Comparison of ENCODE assay signal across 14 cellular contexts in the genomic region with DNA sequence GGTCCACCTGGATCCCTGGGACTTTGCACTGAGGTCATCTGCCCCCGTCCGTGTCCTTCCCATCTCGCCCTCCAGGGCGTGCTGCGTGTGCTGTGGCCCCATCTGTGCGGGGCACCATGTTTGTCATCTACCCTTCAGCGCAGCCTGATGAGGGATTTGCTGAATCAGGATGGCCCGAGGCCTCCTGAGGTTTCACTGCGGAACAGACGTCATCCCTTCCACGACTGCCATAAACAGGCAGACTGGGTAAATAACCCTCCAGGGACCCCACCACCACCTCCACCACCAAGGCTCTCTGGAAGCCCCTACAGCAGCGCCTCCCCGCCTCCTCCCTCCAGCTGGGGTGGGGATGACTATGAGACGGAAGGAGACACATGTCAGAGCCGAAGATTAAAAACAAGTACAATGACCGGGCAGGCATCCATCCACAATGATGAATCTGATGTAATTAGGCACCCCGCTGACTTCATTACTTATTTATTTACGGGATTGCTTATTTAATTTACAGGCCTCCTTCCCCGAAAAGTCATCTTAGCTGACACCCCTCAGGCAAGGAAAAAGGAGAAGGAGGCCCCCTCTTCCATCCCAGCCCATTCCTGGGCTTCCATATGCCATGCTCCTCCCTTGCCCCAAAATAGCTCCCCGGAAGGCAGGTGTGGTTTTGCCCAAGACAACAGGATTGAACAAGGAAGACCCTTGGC. TPM values are rescaled to one million over a fixed set of nuclear protein-coding genes. Genes with fewer than 3 reads are reported as not detected.
DNase-seq lines count a peak whose midpoint lies in the region; ATAC-seq, FAIRE-seq and TF ChIP-seq lines count a peak whose summit lies in the region.
"Had no signal": no experiment of that assay in that cellular context is flagged by ENCODE, and none has a peak within 500 bp of the region (broad histone marks: within the 10 kb centered on the region; RNA-seq: fewer than 3 reads in every experiment).

No MANE protein-coding gene starts in this region.

- no peak overlapping the region for H3K9ac ChIP-seq in IMR-90 (ENCODE audit: low read depth, low read length)
- H3K9ac ChIP-seq in astrocyte (ENCODE audit: low read length), result peak overlapping the region; percentile 25
- H3K9ac ChIP-seq in keratinocyte (ENCODE audit: control insufficient read depth, extremely low read depth, insufficient read depth, low read length), result peak overlapping the region; percentile 44

- H2BK20ac ChIP-seq in IMR-90 (ENCODE audit: low read depth, low read length), result no peak overlapping the region

- H3K23ac ChIP-seq in IMR-90 (ENCODE audit: low read depth, low read length), result no peak overlapping the region

- H3K9me3 ChIP-seq in A673 (ENCODE audit: low read depth, low read length, poor library complexity, severe bottlenecking) (peaks cover 5% of the 10 kb centered on the region), IMR-90 (ENCODE audit: control insufficient read depth, insufficient read depth, low read length) (no peaks in the 10 kb centered on the region), astrocyte (ENCODE audit: insufficient read depth, low read depth, low read length) (no peaks in the 10 kb centered on the region), keratinocyte (ENCODE audit: control insufficient read depth, low read depth, low read length) (no peaks in the 10 kb centered on the region)

- H3K9me1 ChIP-seq in IMR-90 (ENCODE audit: insufficient read depth, low read length), result peaks cover 28% of the 10 kb centered on the region
- H3K9me1 ChIP-seq in keratinocyte (ENCODE audit: control insufficient read depth, extremely low read depth, insufficient read depth, low read length), result peaks cover 8% of the 10 kb centered on the region

- peaks cover 56% of the 10 kb centered on the region for H3K4me1 ChIP-seq in A673 (ENCODE audit: insufficient read depth, low read length, poor library complexity, severe bottlenecking)
- peaks cover 10% of the 10 kb centered on the region for H3K4me1 ChIP-seq in IMR-90 (ENCODE audit: control insufficient read depth, insufficient read depth, low read length)
- peaks cover 32% of the 10 kb centered on the region for H3K4me1 ChIP-seq in astrocyte (ENCODE audit: insufficient read depth, low read length)
- H3K4me1 ChIP-seq in keratinocyte (ENCODE audit: control insufficient read depth, extremely low read depth, insufficient read depth, low read length), result peaks cover 50% of the 10 kb centered on the region

- CTCF ChIA-PET in A673 (lab: Charles Lee) (interaction anchor here (0.6 kb wide), 1 partner anchor 193 kb away, joined by 3 read pairs; no protein-coding TSS in a partner anchor), IMR-90 (lab: Yijun Ruan, JAX) (no interaction called here)

- H2AFZ ChIP-seq in IMR-90 (replicated peaks; ENCODE audit: low read length, poor library complexity), result no peak overlapping the region
- no peak overlapping the region for H2AFZ ChIP-seq in astrocyte (ENCODE audit: low read depth, low read length)
- H2AFZ ChIP-seq in keratinocyte (ENCODE audit: control insufficient read depth, low read length), result no peak overlapping the region

- WGBS in IMR-90 (ENCODE audit: extremely low coverage in 2 of 2, insufficient read length in 1 of 2), 2 experiments, result 84% methylated on average over 7 of the region's 20 CpGs; no CpG with 5 or more reads in 1 of the 2 experiments

- no peak overlapping the region for H3K4me2 ChIP-seq in IMR-90 (ENCODE audit: low read depth, low read length)
- H3K4me2 ChIP-seq in astrocyte (ENCODE audit: low read length), result peak overlapping the region; percentile 31
- peak overlapping the region; percentile 50 for H3K4me2 ChIP-seq in keratinocyte (ENCODE audit: control insufficient read depth, extremely low read depth, insufficient read depth, low read depth, low read length)

- POLR2A ChIA-PET in A673 (lab: Charles Lee; ENCODE audit: low non-redundant PET) (no interaction called here), IMR-90 (lab: Charles Lee; ENCODE audit: unreplicated experiment) (no interaction called here)

- H2BK120ac ChIP-seq in IMR-90 (ENCODE audit: low read depth, low read length), result no peak overlapping the region

- 0 out of 2 replicates have a peak, but pooled peaks have one; percentile 24 for TF ChIP-seq CTCF in A673 (conservative IDR thresholded peaks at IDR 0.05; ENCODE audit: low read depth, low read length)
- no peak for TF ChIP-seq CTCF in IMR-90 (conservative IDR thresholded peaks at IDR 0.05; ENCODE audit: low read depth, low read length)
- TF ChIP-seq CTCF in astrocyte (IDR thresholded peaks at IDR 0.05; ENCODE audit: insufficient read depth, low read depth, low read length), result peak; percentile 11
- TF ChIP-seq CTCF in keratinocyte (optimal IDR thresholded peaks at IDR 0.05 in 1 of 3, IDR thresholded peaks at IDR 0.05 in 1 of 3, conservative IDR thresholded peaks at IDR 0.05 in 1 of 3; ENCODE audit: extremely low read depth in 1 of 3, insufficient read depth in 2 of 3, low read length in 3 of 3), result no peak

- intact Hi-C loops in A673 (cut with micrococcal nuclease; ENCODE audit: unreplicated experiment) (loop anchor here (5.0 kb wide), 1 partner anchor 39 kb away; the partner anchor contains the start of gene NCOR2), IMR-90 (cut with micrococcal nuclease) (no loop called here)

- H3K27me3 ChIP-seq in A673 (replicated peaks; ENCODE audit: insufficient read depth, low read depth, low read length, poor library complexity) (no peaks in the 10 kb centered on the region), IMR-90 (ENCODE audit: control insufficient read depth, insufficient read depth, low read length) (no peaks in the 10 kb centered on the region), astrocyte (ENCODE audit: insufficient read depth, low read length) (no peaks in the 10 kb centered on the region), keratinocyte (ENCODE audit: control insufficient read depth, extremely low read depth, insufficient read depth, low read length) (no peaks in the 10 kb centered on the region)

- H3K27ac ChIP-seq in A673 (ENCODE audit: low read depth, low read length, poor library complexity, severe bottlenecking) (peak overlapping the region; percentile 93), IMR-90 (ENCODE audit: insufficient read depth, low read length) (no peak overlapping the region), astrocyte (ENCODE audit: low read depth, low read length) (peak overlapping the region; percentile 40), keratinocyte (ENCODE audit: control insufficient read depth, insufficient read depth, low read length) (peak overlapping the region; percentile 65)
- H3K27ac ChIP-seq: HL-60 had no signal

- peak overlapping the region; percentile 12; the same call in 1 of the 2 replicates for H3K4ac ChIP-seq in IMR-90 (ENCODE audit: low read depth, low read length)

- H3K14ac ChIP-seq in IMR-90 (replicated peaks; ENCODE audit: low read depth, low read length), result no peak overlapping the region

- no peak overlapping the region for H3K27ac Mint-ChIP-seq in astrocyte (ENCODE audit: unreplicated experiment)
- H3K27ac Mint-ChIP-seq: activated T-helper 1 cell treated with anti-CD3 and anti-CD28 coated beads, Interleukin-12 subunit alpha, Interleukin-12 subunit beta, Interleukin-2, Interleukin-4 antibody, amounts not matched to agents 30 ng/mL and 10 ng/mL and 1 ng/mL, durations not matched to agents 14 hours and 24 hours and 36 hours; progenitor cell of endocrine pancreas had no signal

- H2BK15ac ChIP-seq in IMR-90 (ENCODE audit: low read depth, low read length), result no peak overlapping the region

- H3K36me3 ChIP-seq in A673 (ENCODE audit: insufficient read depth, low read length, poor library complexity, severe bottlenecking) (peaks cover 4% of the 10 kb centered on the region), IMR-90 (ENCODE audit: control insufficient read depth, insufficient read depth, low read length) (no peaks in the 10 kb centered on the region), astrocyte (ENCODE audit: insufficient read depth, low read length) (peaks cover 2% of the 10 kb centered on the region), keratinocyte (ENCODE audit: control insufficient read depth in 2 of 2, extremely low read depth in 1 of 2, insufficient read depth in 2 of 2, low read length in 2 of 2) (no peaks in the 10 kb centered on the region)

- BruUV-seq in A673 (replicated peaks; lab: Mats Ljungman, UMichigan), result no TSS peak
- no TSS peak for BruUV-seq in IMR-90 (replicated peaks; lab: Mats Ljungman, UMichigan)

- peaks cover 16% of the 10 kb centered on the region for H3K36me3 Mint-ChIP-seq in astrocyte (ENCODE audit: low read depth, unreplicated experiment)

- H3K4me1 Mint-ChIP-seq in astrocyte (ENCODE audit: low read depth, unreplicated experiment), result peaks cover 47% of the 10 kb centered on the region

- no peak overlapping the region for H3K18ac ChIP-seq in IMR-90 (ENCODE audit: low read depth, low read length)

- H2AK9ac ChIP-seq in IMR-90 (replicated peaks; ENCODE audit: low read depth, low read length, poor library complexity), result no peak overlapping the region

- DNase-seq in A673 (ENCODE audit: low spot score) (peak; percentile 98), IMR-90 (no peak), astrocyte (ENCODE audit: low read depth) (no peak), keratinocyte (ENCODE audit: low read depth, low spot score) (no peak), kidney glomerular epithelial cell (lab: John Stamatoyannopoulos, UW) (no peak), NOMO-1 (lab: John Stamatoyannopoulos, UW; ENCODE audit: unreplicated experiment in 2 of 2) (no peak), DMS79 treated with DMSO at 0.1 percent for 48 hours (lab: John Stamatoyannopoulos, UW) (no peak)
- DNase-seq in stimulated activated naive CD4-positive, alpha-beta T cell treated with Interleukin-2 at 50 U/mL for 16 hours (lab: John Stamatoyannopoulos, UW), result no peak
- DNase-seq: ACHN, T-helper 9 cell had no signal

- no peak for ATAC-seq in IMR-90 (ENCODE audit: low read depth)
- ATAC-seq: GM12878 had no signal

- H3K79me1 ChIP-seq in IMR-90 (ENCODE audit: low read depth in 1 of 2, low read length in 2 of 2), result peaks cover 50 to 80% of the 10 kb centered on the region in 2 experiments

- no peaks in the 10 kb centered on the region for H3K9me3 Mint-ChIP-seq in astrocyte (ENCODE audit: unreplicated experiment)
- H3K9me3 Mint-ChIP-seq: activated T-helper 1 cell treated with anti-CD3 and anti-CD28 coated beads, Interleukin-12 subunit alpha, Interleukin-12 subunit beta, Interleukin-2, Interleukin-4 antibody, amounts not matched to agents 30 ng/mL and 10 ng/mL and 1 ng/mL, durations not matched to agents 14 hours and 24 hours and 36 hours had no signal

- peaks cover 91% of the 10 kb centered on the region for H3K79me2 ChIP-seq in astrocyte (ENCODE audit: insufficient read depth, low read length)
- peaks cover 41% of the 10 kb centered on the region for H3K79me2 ChIP-seq in keratinocyte (ENCODE audit: control insufficient read depth, insufficient read depth, low read length)

- FAIRE-seq in astrocyte (lab: Jason Lieb, UNC) (peak; percentile 74), keratinocyte (lab: Jason Lieb, UNC) (peak; percentile 66)
- FAIRE-seq: GM12878 had no signal

- no peak overlapping the region for H3K4me3 Mint-ChIP-seq in astrocyte (ENCODE audit: unreplicated experiment)
- H3K4me3 Mint-ChIP-seq: activated T-helper 1 cell treated with anti-CD3 and anti-CD28 coated beads, Interleukin-12 subunit alpha, Interleukin-12 subunit beta, Interleukin-2, Interleukin-4 antibody, amounts not matched to agents 30 ng/mL and 10 ng/mL and 1 ng/mL, durations not matched to agents 14 hours and 24 hours and 36 hours had no signal

- peaks cover 88% of the 10 kb centered on the region for H4K20me1 ChIP-seq in IMR-90 (ENCODE audit: insufficient read depth, low read length)
- H4K20me1 ChIP-seq in astrocyte (ENCODE audit: insufficient read depth, low read length), result peaks cover 92% of the 10 kb centered on the region
- H4K20me1 ChIP-seq in keratinocyte (ENCODE audit: control insufficient read depth, extremely low read depth, insufficient read depth, low read length), result peaks cover 3% of the 10 kb centered on the region

- H3K56ac ChIP-seq in IMR-90 (ENCODE audit: extremely low read depth, insufficient read depth, low read length), result no peak overlapping the region

- H4K91ac ChIP-seq in IMR-90 (ENCODE audit: insufficient read depth, low read depth, low read length), result no peak overlapping the region

- dilution Hi-C loops in IMR-90 (cut with HindIII; ENCODE audit: low sequenced_read_pairs, unreplicated experiment), result no loop called here
- dilution Hi-C loops in keratinocyte (cut with MboI; ENCODE audit: extremely low pct_ligation_motif_present, low sequenced_read_pairs), result no loop called here

- no peak overlapping the region for H4K8ac ChIP-seq in IMR-90 (ENCODE audit: low read depth in 2 of 2, low read length in 2 of 2)

- H4K5ac ChIP-seq in IMR-90 (ENCODE audit: low read depth, low read length), result no peak overlapping the region

- TF ChIP-seq POLR2A in IMR-90 (IDR thresholded peaks at IDR 0.05; ENCODE audit: low read depth, low read length), result no peak

- H2AK5ac ChIP-seq in IMR-90 (ENCODE audit: low read depth, low read length), result peak overlapping the region; percentile 33; the same call in 1 of the 2 replicates

- H3K27me3 Mint-ChIP-seq in astrocyte (ENCODE audit: low read depth, unreplicated experiment), result no peaks in the 10 kb centered on the region
- H3K27me3 Mint-ChIP-seq: progenitor cell of endocrine pancreas had no signal

- in situ Hi-C loops in IMR-90 (cut with MboI; ENCODE audit: low sequenced_read_pairs), result no loop called here

- peak overlapping the region; percentile 7 for H3K4me3 ChIP-seq in A673 (ENCODE audit: low read depth, low read length, poor library complexity, severe bottlenecking)
- H3K4me3 ChIP-seq in IMR-90 (ENCODE audit: insufficient read depth, low read depth, low read length), result no peak overlapping the region
- no peak overlapping the region for H3K4me3 ChIP-seq in astrocyte (ENCODE audit: insufficient read depth, low read depth, low read length)
- H3K4me3 ChIP-seq in keratinocyte (ENCODE audit: control insufficient read depth in 2 of 3, extremely low read depth in 1 of 3, insufficient read depth in 2 of 3, low read depth in 1 of 3, low read length in 3 of 3), result peak overlapping the region in 1 of 3 experiments; percentile 22
- H3K4me3 ChIP-seq: GM12878 had no signal

- no peak overlapping the region for H2BK5ac ChIP-seq in IMR-90 (ENCODE audit: low read depth, low read length, poor library complexity, severe bottlenecking)

- no peak for TF ChIP-seq RAD21 in IMR-90 (IDR thresholded peaks at IDR 0.05; ENCODE audit: low read length)

RNA-seq across cellular contexts. Expression of gene NCOR2, which starts 39.4 kb away (rescaled TPM):
- 227 and 276 TPM in 2 replicates for total RNA-seq in A673 (2021)
- total RNA-seq in IMR-90 (2012; rRNA removed), result 12.9 and 15.3 TPM in 2 replicates
- polyA plus RNA-seq in IMR-90 (2012; rRNA removed), result 40.8 and 50.2 TPM in 2 replicates
- polyA plus RNA-seq in IMR-90 (2012; cell fraction: cytosol; rRNA removed), result 55.0 and 56.1 TPM in 2 replicates
- polyA plus RNA-seq in IMR-90 (2012; cell fraction: nucleus; rRNA removed; ENCODE audit: low replicate concordance), result 151 and 276 TPM in 2 replicates
- 425 and 489 TPM in 2 replicates for total RNA-seq in astrocyte
- 4.7 to 10.3 TPM (median 5.0 TPM) in 3 replicates for polyA plus RNA-seq in keratinocyte
- 31.0 TPM for polyA plus RNA-seq in keratinocyte (2011; ENCODE audit: low read depth)
- 6.5 and 20.0 TPM in 2 replicates for polyA plus RNA-seq in keratinocyte (2011; cell fraction: cytosol; rRNA removed)
- polyA plus RNA-seq in keratinocyte (2011; cell fraction: nucleus; rRNA removed), result 43.3 and 69.5 TPM in 2 replicates
- 35.3 and 75.7 TPM in 2 replicates for polyA plus RNA-seq in keratinocyte (2012; ENCODE audit: low replicate concordance)
- 19.3 to 59.5 TPM (median 23.6 TPM) in 3 replicates for polyA minus RNA-seq in keratinocyte
- 40.7 TPM for polyA minus RNA-seq in keratinocyte (2011; cell fraction: cytosol; rRNA and poly(A)+ RNA removed)
- polyA minus RNA-seq in keratinocyte (2011; cell fraction: nucleus; rRNA and poly(A)+ RNA removed), result 50.3 and 64.5 TPM in 2 replicates

Comparison
In these comparisons a context has a peak if more than half of its experiments do, and no peak if none do; other contexts are left out.
1. CTCF ChIP-seq: peak in A673 (single experiment) and astrocyte (single experiment); none in IMR-90 (single experiment) and keratinocyte (0 of 3).
2. RNA of gene NCOR2, which starts 39.4 kb away (total RNA-seq): 425 to 489 TPM in astrocyte and 227 to 276 TPM in A673; 12.9 to 15.3 TPM in IMR-90; every median in the first group is over 10 times any median in the second.